In the genomic region with DNA sequence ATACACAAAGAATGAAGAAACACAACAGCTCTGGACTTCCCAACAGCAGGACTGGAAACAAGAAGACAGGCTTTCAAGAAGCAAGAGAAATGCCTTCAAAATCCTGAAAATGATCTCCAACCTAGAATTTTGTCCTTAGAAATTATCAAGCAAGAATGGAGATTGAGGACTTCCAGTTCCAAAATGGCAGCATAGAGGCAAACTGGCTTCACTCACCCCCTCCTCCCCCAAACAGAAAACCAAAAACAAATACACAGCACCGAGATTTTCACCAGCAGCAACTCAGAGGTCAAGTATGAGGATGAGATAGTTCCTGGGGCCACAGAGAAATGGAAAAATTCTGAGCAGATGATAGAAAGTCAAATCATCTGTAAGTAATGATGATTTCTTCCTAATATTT, we compare ENCODE assay signal across 2 cellular contexts.
TF ChIP-seq lines count a peak whose summit lies in the region.

No MANE protein-coding gene starts in this region.

TF ChIP-seq in SK-N-SH, 30 proteins besides CTCF, POLR2A, EP300 and RAD21 (continued from another document):
- TF ChIP-seq, protein P1, sequence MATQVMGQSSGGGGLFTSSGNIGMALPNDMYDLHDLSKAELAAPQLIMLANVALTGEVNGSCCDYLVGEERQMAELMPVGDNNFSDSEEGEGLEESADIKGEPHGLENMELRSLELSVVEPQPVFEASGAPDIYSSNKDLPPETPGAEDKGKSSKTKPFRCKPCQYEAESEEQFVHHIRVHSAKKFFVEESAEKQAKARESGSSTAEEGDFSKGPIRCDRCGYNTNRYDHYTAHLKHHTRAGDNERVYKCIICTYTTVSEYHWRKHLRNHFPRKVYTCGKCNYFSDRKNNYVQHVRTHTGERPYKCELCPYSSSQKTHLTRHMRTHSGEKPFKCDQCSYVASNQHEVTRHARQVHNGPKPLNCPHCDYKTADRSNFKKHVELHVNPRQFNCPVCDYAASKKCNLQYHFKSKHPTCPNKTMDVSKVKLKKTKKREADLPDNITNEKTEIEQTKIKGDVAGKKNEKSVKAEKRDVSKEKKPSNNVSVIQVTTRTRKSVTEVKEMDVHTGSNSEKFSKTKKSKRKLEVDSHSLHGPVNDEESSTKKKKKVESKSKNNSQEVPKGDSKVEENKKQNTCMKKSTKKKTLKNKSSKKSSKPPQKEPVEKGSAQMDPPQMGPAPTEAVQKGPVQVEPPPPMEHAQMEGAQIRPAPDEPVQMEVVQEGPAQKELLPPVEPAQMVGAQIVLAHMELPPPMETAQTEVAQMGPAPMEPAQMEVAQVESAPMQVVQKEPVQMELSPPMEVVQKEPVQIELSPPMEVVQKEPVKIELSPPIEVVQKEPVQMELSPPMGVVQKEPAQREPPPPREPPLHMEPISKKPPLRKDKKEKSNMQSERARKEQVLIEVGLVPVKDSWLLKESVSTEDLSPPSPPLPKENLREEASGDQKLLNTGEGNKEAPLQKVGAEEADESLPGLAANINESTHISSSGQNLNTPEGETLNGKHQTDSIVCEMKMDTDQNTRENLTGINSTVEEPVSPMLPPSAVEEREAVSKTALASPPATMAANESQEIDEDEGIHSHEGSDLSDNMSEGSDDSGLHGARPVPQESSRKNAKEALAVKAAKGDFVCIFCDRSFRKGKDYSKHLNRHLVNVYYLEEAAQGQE (IDR thresholded peaks at IDR 0.05; ENCODE audit: low read depth, low read length) = no peak
- TF ChIP-seq TAF1 (IDR thresholded peaks at IDR 0.05; ENCODE audit: borderline replicate concordance, low read depth, low read length) (no peak), FOSL2 (IDR thresholded peaks at IDR 0.05; ENCODE audit: borderline replicate concordance, low read depth) (no peak)
- TF ChIP-seq, protein P2, sequence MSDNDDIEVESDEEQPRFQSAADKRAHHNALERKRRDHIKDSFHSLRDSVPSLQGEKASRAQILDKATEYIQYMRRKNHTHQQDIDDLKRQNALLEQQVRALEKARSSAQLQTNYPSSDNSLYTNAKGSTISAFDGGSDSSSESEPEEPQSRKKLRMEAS (IDR thresholded peaks at IDR 0.05; ENCODE audit: low read depth) = no peak
- TF ChIP-seq, protein P3, sequence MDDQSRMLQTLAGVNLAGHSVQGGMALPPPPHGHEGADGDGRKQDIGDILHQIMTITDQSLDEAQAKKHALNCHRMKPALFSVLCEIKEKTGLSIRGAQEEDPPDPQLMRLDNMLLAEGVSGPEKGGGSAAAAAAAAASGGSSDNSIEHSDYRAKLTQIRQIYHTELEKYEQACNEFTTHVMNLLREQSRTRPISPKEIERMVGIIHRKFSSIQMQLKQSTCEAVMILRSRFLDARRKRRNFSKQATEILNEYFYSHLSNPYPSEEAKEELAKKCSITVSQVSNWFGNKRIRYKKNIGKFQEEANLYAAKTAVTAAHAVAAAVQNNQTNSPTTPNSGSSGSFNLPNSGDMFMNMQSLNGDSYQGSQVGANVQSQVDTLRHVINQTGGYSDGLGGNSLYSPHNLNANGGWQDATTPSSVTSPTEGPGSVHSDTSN (IDR thresholded peaks at IDR 0.05) = no peak

TF ChIP-seq in SK-N-SH treated with all-trans-retinoic acid at 6 μM for 48 hours, 23 proteins besides CTCF, POLR2A, EP300 and RAD21 (continued from another document):
- TF ChIP-seq, protein P4, sequence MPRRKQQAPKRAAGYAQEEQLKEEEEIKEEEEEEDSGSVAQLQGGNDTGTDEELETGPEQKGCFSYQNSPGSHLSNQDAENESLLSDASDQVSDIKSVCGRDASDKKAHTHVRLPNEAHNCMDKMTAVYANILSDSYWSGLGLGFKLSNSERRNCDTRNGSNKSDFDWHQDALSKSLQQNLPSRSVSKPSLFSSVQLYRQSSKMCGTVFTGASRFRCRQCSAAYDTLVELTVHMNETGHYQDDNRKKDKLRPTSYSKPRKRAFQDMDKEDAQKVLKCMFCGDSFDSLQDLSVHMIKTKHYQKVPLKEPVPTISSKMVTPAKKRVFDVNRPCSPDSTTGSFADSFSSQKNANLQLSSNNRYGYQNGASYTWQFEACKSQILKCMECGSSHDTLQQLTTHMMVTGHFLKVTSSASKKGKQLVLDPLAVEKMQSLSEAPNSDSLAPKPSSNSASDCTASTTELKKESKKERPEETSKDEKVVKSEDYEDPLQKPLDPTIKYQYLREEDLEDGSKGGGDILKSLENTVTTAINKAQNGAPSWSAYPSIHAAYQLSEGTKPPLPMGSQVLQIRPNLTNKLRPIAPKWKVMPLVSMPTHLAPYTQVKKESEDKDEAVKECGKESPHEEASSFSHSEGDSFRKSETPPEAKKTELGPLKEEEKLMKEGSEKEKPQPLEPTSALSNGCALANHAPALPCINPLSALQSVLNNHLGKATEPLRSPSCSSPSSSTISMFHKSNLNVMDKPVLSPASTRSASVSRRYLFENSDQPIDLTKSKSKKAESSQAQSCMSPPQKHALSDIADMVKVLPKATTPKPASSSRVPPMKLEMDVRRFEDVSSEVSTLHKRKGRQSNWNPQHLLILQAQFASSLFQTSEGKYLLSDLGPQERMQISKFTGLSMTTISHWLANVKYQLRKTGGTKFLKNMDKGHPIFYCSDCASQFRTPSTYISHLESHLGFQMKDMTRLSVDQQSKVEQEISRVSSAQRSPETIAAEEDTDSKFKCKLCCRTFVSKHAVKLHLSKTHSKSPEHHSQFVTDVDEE (CRISPR knock-in tag; IDR thresholded peaks at IDR 0.05) = no peak
- TF ChIP-seq TCF4 (CRISPR knock-in tag; IDR thresholded peaks at IDR 0.05; ENCODE audit: borderline replicate concordance) = no peak
